Comparison of ENCODE assay signal across 25 cellular contexts in the genomic region with DNA sequence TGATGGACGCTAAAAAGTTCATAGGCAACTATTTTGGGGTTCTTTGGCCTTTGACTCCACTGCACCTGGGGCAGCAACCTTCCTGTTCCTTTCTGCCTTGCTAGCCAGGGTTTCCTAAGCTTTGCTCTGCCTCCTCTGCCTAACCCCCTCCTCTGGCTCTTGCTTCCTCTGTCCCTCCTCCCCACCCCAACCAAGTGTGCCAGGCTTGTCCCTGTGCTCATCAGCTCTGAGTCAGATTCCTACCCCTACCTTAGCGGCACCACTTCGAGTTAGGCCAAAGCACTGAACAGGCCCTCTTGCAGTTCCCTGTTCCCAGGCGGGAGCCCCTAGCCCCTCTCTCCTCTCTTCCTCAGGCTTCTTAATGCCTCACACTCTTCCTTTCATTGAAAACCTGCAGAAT.
"Had no signal": no experiment of that assay in that cellular context is flagged by ENCODE, and none has a peak within 500 bp of the region (broad histone marks: within the 10 kb centered on the region; RNA-seq: fewer than 3 reads in every experiment).

No MANE protein-coding gene starts in this region.

- H3K4me3 ChIP-seq: ascending aorta, heart right ventricle, pancreas, prostate gland, smooth muscle cell, stomach, tibial artery had no signal

- H3K27me3 ChIP-seq: ascending aorta, brain microvascular endothelial cell, heart right ventricle, pancreas, stomach, tibial artery had no signal

- H3K9me3 Mint-ChIP-seq: activated naive CD4-positive, alpha-beta T cell treated with anti-CD3 and anti-CD28 coated beads for 36 hours; activated naive CD8-positive, alpha-beta T cell treated with anti-CD3 and anti-CD28 coated beads, Interleukin-2, amount 10 ng/mL, durations not matched to agents 7 days and 5 days; endodermal cell; naive thymus-derived CD8-positive, alpha-beta T cell had no signal

- DNase-seq: activated CD4-positive, alpha-beta T cell treated with anti-CD3 and anti-CD28 coated beads for 48 hours; activated CD4-positive, alpha-beta T cell treated with anti-CD3 and anti-CD28 coated beads, Interleukin-2, amount 50 U/mL, for 48 hours; activated CD8-positive, alpha-beta memory T cell treated with anti-CD3 and anti-CD28 coated beads for 24 hours; activated effector memory CD4-positive, alpha-beta T cell treated with anti-CD3 and anti-CD28 coated beads, Interleukin-2, amount 50 U/mL, for 16 hours; activated naive CD4-positive, alpha-beta T cell treated with anti-CD3 and anti-CD28 coated beads for 36 hours; activated naive CD8-positive, alpha-beta T cell treated with anti-CD3 and anti-CD28 coated beads, Interleukin-2, amount 10 ng/mL, durations not matched to agents 7 days and 5 days; brain microvascular endothelial cell; endodermal cell; foreskin keratinocyte; heart right ventricle; islet precursor cell; mammary epithelial cell; naive thymus-derived CD8-positive, alpha-beta T cell; pancreas; retina; stimulated activated CD4-positive, alpha-beta T cell treated with anti-CD3 and anti-CD28 coated beads, Interleukin-1b, Interleukin-23, amount 100 ng/mL, for 48 hours; stimulated activated CD4-positive, alpha-beta T cell treated with anti-CD3 and anti-CD28 coated beads, Interleukin-4, amount 100 ng/mL, for 4 hours; stimulated activated CD8-positive, alpha-beta memory T cell treated with anti-CD3 and anti-CD28 coated beads, Interleukin-4, amount 100 ng/mL, for 48 hours; stimulated activated naive B cell treated with anti-CD40 and anti-IgM and Interleukin-4, amounts not matched to agents 10 μg/mL and 1 μg/mL and 100 μg/mL, for 72 hours; stomach; tibial artery had no signal

- H3K4me1 ChIP-seq: ascending aorta, foreskin keratinocyte, heart right ventricle, pancreas, prostate gland, stomach, tibial artery had no signal

- H3K36me3 Mint-ChIP-seq: naive thymus-derived CD8-positive, alpha-beta T cell; stimulated activated naive B cell treated with anti-CD40 and anti-IgM and Interleukin-4, amounts not matched to agents 10 μg/mL and 1 μg/mL and 100 μg/mL, for 72 hours had no signal

- H3K36me3 ChIP-seq: ascending aorta, brain microvascular endothelial cell, heart right ventricle, pancreas, prostate gland, stomach, tibial artery had no signal

- H3K9me3 ChIP-seq: ascending aorta, heart right ventricle, pancreas, prostate gland, stomach, tibial artery had no signal

- H3K27ac ChIP-seq: ascending aorta, brain microvascular endothelial cell, foreskin keratinocyte, heart right ventricle, pancreas, prostate gland, stomach, tibial artery, VCaP had no signal

- H3K4me1 Mint-ChIP-seq: stimulated activated naive B cell treated with anti-CD40 and anti-IgM and Interleukin-4, amounts not matched to agents 10 μg/mL and 1 μg/mL and 100 μg/mL, for 72 hours had no signal

- H3K4me2 ChIP-seq: smooth muscle cell had no signal

- H3K4me3 Mint-ChIP-seq: activated naive CD4-positive, alpha-beta T cell treated with anti-CD3 and anti-CD28 coated beads for 36 hours; activated naive CD8-positive, alpha-beta T cell treated with anti-CD3 and anti-CD28 coated beads, Interleukin-2, amount 10 ng/mL, durations not matched to agents 7 days and 5 days; endodermal cell; naive thymus-derived CD8-positive, alpha-beta T cell; stimulated activated naive B cell treated with anti-CD40 and anti-IgM and Interleukin-4, amounts not matched to agents 10 μg/mL and 1 μg/mL and 100 μg/mL, for 72 hours had no signal

- H3K27ac Mint-ChIP-seq: activated naive CD4-positive, alpha-beta T cell treated with anti-CD3 and anti-CD28 coated beads for 36 hours; activated naive CD8-positive, alpha-beta T cell treated with anti-CD3 and anti-CD28 coated beads, Interleukin-2, amount 10 ng/mL, durations not matched to agents 7 days and 5 days; endodermal cell; stimulated activated naive B cell treated with anti-CD40 and anti-IgM and Interleukin-4, amounts not matched to agents 10 μg/mL and 1 μg/mL and 100 μg/mL, for 72 hours had no signal
